In the genomic region with DNA sequence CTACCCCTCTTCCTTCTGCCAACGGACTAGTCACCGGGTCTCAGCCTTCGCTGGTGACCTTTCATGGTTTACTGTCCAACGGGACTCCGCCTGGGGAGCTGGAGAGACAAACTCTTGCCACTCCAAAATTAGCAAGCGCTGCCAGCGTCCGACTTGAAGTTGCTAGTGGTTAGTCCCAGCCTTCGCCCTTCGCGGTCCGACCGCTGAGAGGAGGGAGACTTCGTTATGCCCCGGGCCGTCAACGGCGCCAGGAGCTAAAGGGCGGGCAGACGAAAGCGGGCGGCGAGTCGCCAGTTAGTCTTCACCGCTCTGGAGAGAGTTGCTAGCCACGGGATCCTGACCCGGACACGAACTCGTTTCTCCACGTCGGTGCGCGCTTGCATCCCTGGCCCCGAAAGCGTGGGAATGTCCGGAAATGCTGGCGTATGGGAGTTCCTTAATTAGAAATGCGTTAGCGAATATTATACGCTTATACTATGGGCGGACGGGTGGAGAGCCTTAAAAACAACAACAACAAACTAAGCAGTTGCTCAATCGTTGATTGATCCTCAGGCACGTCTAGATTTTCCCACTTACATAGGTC, we compare ENCODE assay signal across 8 cellular contexts. TPM values are rescaled to one million over a fixed set of nuclear protein-coding genes. Genes with fewer than 3 reads are reported as not detected.
DNase-seq lines count a peak whose midpoint lies in the region; ATAC-seq and TF ChIP-seq lines count a peak whose summit lies in the region.

No MANE protein-coding gene starts in this region.

- no peak for TF ChIP-seq CTCF in epithelial cell of proximal tubule (conservative IDR thresholded peaks at IDR 0.05; ENCODE audit: low read depth, low read length)

- peaks cover 14 to 19% of the 10 kb centered on the region in 2 donors for H3K4me1 ChIP-seq in mucosa of rectum (ENCODE audit: control insufficient read depth in 2 of 2, insufficient read depth in 2 of 2, low read length in 2 of 2)

- no peaks in the 10 kb centered on the region for H3K27me3 Mint-ChIP-seq in activated CD4-positive, alpha-beta memory T cell treated with anti-CD3 and anti-CD28 coated beads, Interleukin-2, amount 10 ng/mL, durations not matched to agents 7 days and 5 days

- peaks cover 45% of the 10 kb centered on the region for H3K4me1 Mint-ChIP-seq in activated CD4-positive, alpha-beta memory T cell treated with anti-CD3 and anti-CD28 coated beads, Interleukin-2, amount 10 ng/mL, durations not matched to agents 7 days and 5 days

- no peaks in the 10 kb centered on the region for H3K27me3 ChIP-seq in mucosa of rectum (ENCODE audit: control insufficient read depth in 2 of 2, insufficient read depth in 2 of 2, low read length in 2 of 2)

- peak overlapping the region; percentile 89 for H3K27ac Mint-ChIP-seq in activated CD4-positive, alpha-beta memory T cell treated with anti-CD3 and anti-CD28 coated beads, Interleukin-2, amount 10 ng/mL, durations not matched to agents 7 days and 5 days

- H3K4me3 ChIP-seq in epithelial cell of proximal tubule (ENCODE audit: low read depth, low read length) (peak overlapping the region; percentile 82), mucosa of rectum (ENCODE audit: low read length in 2 of 2) (peak overlapping the region; percentile 82 to 100)

- ATAC-seq in GM21529 (IDR thresholded peaks at IDR 0.05; ENCODE audit: unreplicated experiment), result peak; percentile 12

- peak overlapping the region; percentile 81 to 93 for H3K9ac ChIP-seq in mucosa of rectum (ENCODE audit: low read depth in 1 of 2, low read length in 2 of 2)

- peak overlapping the region; percentile 94 for H3K4me3 Mint-ChIP-seq in activated CD4-positive, alpha-beta memory T cell treated with anti-CD3 and anti-CD28 coated beads, Interleukin-2, amount 10 ng/mL, durations not matched to agents 7 days and 5 days

- peaks cover 52% of the 10 kb centered on the region for H3K36me3 Mint-ChIP-seq in activated CD4-positive, alpha-beta memory T cell treated with anti-CD3 and anti-CD28 coated beads, Interleukin-2, amount 10 ng/mL, durations not matched to agents 7 days and 5 days (ENCODE audit: low read depth)

- CTCF ChIA-PET in activated CD4-positive, alpha-beta memory T cell treated with anti-CD3 and anti-CD28 coated beads, Interleukin-2, amount 10 ng/mL, durations not matched to agents 7 days and 5 days (lab: Charles Lee), result interaction anchor here (0.6 to 1.4 kb wide), 5 partner anchors 8 to 50 kb away, joined by 3 to 11 read pairs (median 4); a partner anchor contains a TSS

- H3K9me3 Mint-ChIP-seq in activated CD4-positive, alpha-beta memory T cell treated with anti-CD3 and anti-CD28 coated beads, Interleukin-2, amount 10 ng/mL, durations not matched to agents 7 days and 5 days, result no peaks in the 10 kb centered on the region

- H3K36me3 ChIP-seq in mucosa of rectum (ENCODE audit: control insufficient read depth in 2 of 2, insufficient read depth in 2 of 2, low read length in 2 of 2), result no peaks in the 10 kb centered on the region

- no peaks in the 10 kb centered on the region for H3K9me3 ChIP-seq in mucosa of rectum (ENCODE audit: control insufficient read depth in 2 of 2, low read length in 2 of 2)

- H3K27ac ChIP-seq in mucosa of rectum (ENCODE audit: low read depth in 2 of 2, low read length in 2 of 2) (peak overlapping the region; percentile 86 to 92), substantia nigra (ENCODE audit: low read depth, low read length, poor library complexity, severe bottlenecking) (peak overlapping the region; percentile 85)

- DNase-seq in Daoy (ENCODE audit: low read depth), result peak; percentile 56
- DNase-seq in M059J (ENCODE audit: low read depth), result peak; percentile 60
- peak; percentile 53 for DNase-seq in activated CD4-positive, alpha-beta memory T cell treated with anti-CD3 and anti-CD28 coated beads, Interleukin-2, amount 10 ng/mL, durations not matched to agents 7 days and 5 days
- DNase-seq in epithelial cell of proximal tubule (ENCODE audit: low read depth), result no peak
- DNase-seq in substantia nigra (lab: John Stamatoyannopoulos, UW), result peak in 26 of 49 donors; percentile 1 to 57 (median 32)
- no peak for DNase-seq in HuH-7.5 (ENCODE audit: low spot score)

- POLR2A ChIA-PET in activated CD4-positive, alpha-beta memory T cell treated with anti-CD3 and anti-CD28 coated beads, Interleukin-2, amount 10 ng/mL, durations not matched to agents 7 days and 5 days (lab: Charles Lee), result interaction anchor here (0.7 to 4.6 kb wide), 21 partner anchors 12 to 822 kb away, joined by 3 to 211 read pairs (median 4); a partner anchor contains a TSS

RNA-seq across cellular contexts. Expression of a gene that starts 0.7 kb away (rescaled TPM):
- 140 and 152 TPM in 2 replicates for total RNA-seq in Daoy (2014; rRNA removed; shearing (Covaris generic))
- total RNA-seq in M059J (2014; rRNA removed; shearing (Covaris generic)), result 116 and 164 TPM in 2 replicates
- total RNA-seq in activated CD4-positive, alpha-beta memory T cell treated with anti-CD3 and anti-CD28 coated beads, Interleukin-2, amount 10 ng/mL, durations not matched to agents 7 days and 5 days, result 100 to 1,000 TPM; 217 to 222 TPM
- total RNA-seq in epithelial cell of proximal tubule, result 90.6 and 100 TPM in 2 replicates

RNA-seq across cellular contexts. Expression of a gene that starts 1.1 kb away (rescaled TPM):
- total RNA-seq in Daoy (2014; rRNA removed; shearing (Covaris generic)), result 15.7 and 36.5 TPM in 2 replicates
- 32.4 and 39.9 TPM in 2 replicates for total RNA-seq in M059J (2014; rRNA removed; shearing (Covaris generic))
- total RNA-seq in activated CD4-positive, alpha-beta memory T cell treated with anti-CD3 and anti-CD28 coated beads, Interleukin-2, amount 10 ng/mL, durations not matched to agents 7 days and 5 days, result 10 to 100 TPM; 22.8 to 25.9 TPM
- 16.2 and 25.7 TPM in 2 replicates for total RNA-seq in epithelial cell of proximal tubule

RNA-seq across cellular contexts. Expression of a gene that starts 49.4 kb away (rescaled TPM):
- total RNA-seq in Daoy (2014; rRNA removed; shearing (Covaris generic)), result 5.1 and 6.2 TPM in 2 replicates
- 17.4 and 17.8 TPM in 2 replicates for total RNA-seq in M059J (2014; rRNA removed; shearing (Covaris generic))
- total RNA-seq in activated CD4-positive, alpha-beta memory T cell treated with anti-CD3 and anti-CD28 coated beads, Interleukin-2, amount 10 ng/mL, durations not matched to agents 7 days and 5 days, result 10 to 100 TPM; 54.3 to 56.6 TPM
- 33.0 and 49.8 TPM in 2 replicates for total RNA-seq in epithelial cell of proximal tubule

Comparison
In these comparisons a context has a peak if more than half of its experiments do, and no peak if none do; other contexts are left out.
1. DNase-seq: peak in Daoy (single experiment), M059J (single experiment), activated CD4-positive, alpha-beta memory T cell treated with anti-CD3 and anti-CD28 coated beads, Interleukin-2, amount 10 ng/mL, durations not matched to agents 7 days and 5 days (single experiment) and substantia nigra (26 of 49); none in epithelial cell of proximal tubule (single experiment) and HuH-7.5 (single experiment).